Comparison of ENCODE assay signal across 8 cellular contexts in the genomic region with DNA sequence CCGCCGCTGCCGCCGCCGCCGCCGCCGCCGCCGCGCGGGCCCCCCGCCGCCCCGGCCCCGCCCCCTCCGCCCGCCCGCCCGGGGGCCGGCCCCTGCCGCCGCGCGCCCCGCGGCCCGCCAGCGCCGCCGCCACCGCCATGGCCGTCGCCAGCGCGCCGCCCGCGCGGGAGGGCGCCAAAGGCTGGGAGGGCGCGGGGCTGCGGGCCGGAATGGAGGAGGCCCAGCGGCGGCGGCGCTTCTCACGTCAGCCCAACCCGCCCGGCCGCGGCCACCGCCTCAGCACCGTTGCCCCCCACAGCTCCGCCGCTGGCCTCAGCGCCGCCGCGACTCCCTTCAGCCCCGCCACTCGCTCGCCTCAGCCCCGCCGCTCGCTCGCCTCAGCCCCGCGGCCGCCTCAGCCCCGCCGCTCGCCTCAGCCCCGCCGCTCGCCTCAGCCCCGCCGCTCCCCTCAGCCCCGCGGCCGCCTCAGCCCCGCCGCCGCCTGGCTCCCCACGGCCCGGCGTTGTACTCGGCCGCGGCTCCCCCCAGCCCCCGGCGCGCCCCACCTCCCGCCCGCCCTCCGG. TPM values are rescaled to one million over a fixed set of nuclear protein-coding genes. Genes with fewer than 3 reads are reported as not detected.
DNase-seq lines count a peak whose midpoint lies in the region; ATAC-seq lines count a peak whose summit lies in the region.

A gene (minus strand): TSS at position 510 of the 563 bp plus-strand sequence. CDS start 569 bp downstream, outside the sequence.

- peak; percentile 53 for ATAC-seq in GM19463 (IDR thresholded peaks at IDR 0.05; ENCODE audit: unreplicated experiment)
- peak; percentile 43 for ATAC-seq in HG03571 (IDR thresholded peaks at IDR 0.05; ENCODE audit: unreplicated experiment)
- peak; percentile 48 for ATAC-seq in left colon

- DNase-seq in COLO668 (lab: John Stamatoyannopoulos, UW; ENCODE audit: unreplicated experiment) (peak; percentile 62), UCSD-AML1 (lab: John Stamatoyannopoulos, UW; ENCODE audit: unreplicated experiment) (peak; percentile 58), cerebellum (ENCODE audit: low spot score) (peak; percentile 71), left colon (peak in 1 of 2 donors; percentile 56), HPDE6-E6E7 (ENCODE audit: extremely low spot score) (no peak)
- DNase-seq in stimulated activated CD4-positive, alpha-beta T cell treated with anti-CD3 and anti-CD28 coated beads, Interleukin-2, amount 100 ng/mL, for 24 hours: peak; percentile 45 to 46

- intact Hi-C loops in left colon (cut with DNase I, micrococcal nuclease): no loop called here

RNA-seq across cellular contexts. Expression of the gene that starts here (rescaled TPM):
- total RNA-seq in cerebellum (46.2 TPM), left colon (10 to 100 TPM; 29.0 to 29.6 TPM)
